Comparison of ENCODE assay signal across 15 cellular contexts in the genomic region with DNA sequence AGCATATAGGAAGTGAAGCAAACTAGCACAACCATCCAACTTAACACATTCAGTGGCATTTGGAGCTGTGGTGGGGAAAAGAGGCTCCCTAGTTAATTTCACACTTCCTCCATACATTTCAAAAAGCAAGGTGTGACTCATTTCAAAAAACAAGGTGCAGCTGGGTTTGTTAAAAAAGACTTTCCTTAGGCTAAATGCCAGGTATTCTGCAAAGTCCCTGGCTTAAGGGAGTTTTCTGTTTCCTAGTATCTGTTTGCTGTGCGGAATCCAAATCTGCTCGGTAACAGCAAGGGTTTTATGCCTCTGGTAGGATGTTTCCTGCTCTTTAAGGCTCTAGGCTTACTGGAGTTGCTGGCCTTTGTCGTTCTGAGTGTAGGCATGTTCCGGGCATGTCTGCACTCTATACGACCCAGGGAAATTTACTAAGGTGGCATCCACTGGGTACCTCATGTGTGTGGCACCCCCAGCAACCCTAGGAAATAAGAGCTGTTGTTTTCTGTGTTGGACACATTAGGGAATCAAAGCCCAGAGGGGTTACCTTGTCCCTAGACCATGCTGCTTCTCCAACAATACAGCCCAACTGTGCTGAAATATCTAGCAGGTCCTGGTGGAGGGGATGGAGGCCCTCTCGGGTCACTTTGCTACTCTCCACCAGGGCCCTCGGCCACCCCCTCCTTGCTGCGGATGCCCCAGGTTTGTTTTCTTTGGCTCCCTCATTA. TPM values are rescaled to one million over a fixed set of nuclear protein-coding genes. Genes with fewer than 3 reads are reported as not detected.
A peak's percentile ranks its signal among the peaks of the same experiment; 100 is the strongest.
DNase-seq lines count a peak whose midpoint lies in the region; ATAC-seq and TF ChIP-seq lines count a peak whose summit lies in the region.
"Had no signal": no experiment of that assay in that cellular context is flagged by ENCODE, and none has a peak within 500 bp of the region (broad histone marks: within the 10 kb centered on the region; RNA-seq: fewer than 3 reads in every experiment).

No MANE protein-coding gene starts in this region.

- H3K27me3 ChIP-seq in HUES6 (ENCODE audit: control insufficient read depth, insufficient read depth, low read length) (no peaks in the 10 kb centered on the region), foreskin keratinocyte (no peaks in the 10 kb centered on the region), thyroid gland (no peaks in the 10 kb centered on the region)
- H3K27me3 ChIP-seq: BE2C had no signal

- H3K36me3 Mint-ChIP-seq in activated T-cell treated with anti-CD3 and anti-CD28 coated beads, Interleukin-2, amount 50 U/mL, for 4 hours (ENCODE audit: insufficient read depth): no peaks in the 10 kb centered on the region
- H3K36me3 Mint-ChIP-seq: activated CD4-positive, alpha-beta memory T cell treated with anti-CD3 and anti-CD28 coated beads for 36 hours had no signal

- TF ChIP-seq CTCF in foreskin keratinocyte (conservative IDR thresholded peaks at IDR 0.05) (no peak), thyroid gland (IDR thresholded peaks at IDR 0.05) (no peak)

- H3K4me1 Mint-ChIP-seq in activated T-cell treated with anti-CD3 and anti-CD28 coated beads, Interleukin-2, amount 50 U/mL, for 4 hours (ENCODE audit: low read depth): no peaks in the 10 kb centered on the region

- H3K4me1 ChIP-seq in HUES6 (ENCODE audit: control insufficient read depth, insufficient read depth, low read length) (peaks cover 27% of the 10 kb centered on the region), foreskin keratinocyte (peaks cover 37% of the 10 kb centered on the region), thyroid gland (no peaks in the 10 kb centered on the region)

- no peaks in the 10 kb centered on the region for H3K9me3 Mint-ChIP-seq in activated T-cell treated with anti-CD3 and anti-CD28 coated beads, Interleukin-2, amount 50 U/mL, for 4 hours
- H3K9me3 Mint-ChIP-seq: activated CD4-positive, alpha-beta memory T cell treated with anti-CD3 and anti-CD28 coated beads for 36 hours had no signal

- H3K9me3 ChIP-seq in HUES6 (ENCODE audit: control insufficient read depth, insufficient read depth, low read depth, low read length) (no peaks in the 10 kb centered on the region), thyroid gland (no peaks in the 10 kb centered on the region)
- H3K9me3 ChIP-seq: BE2C had no signal

- no peak overlapping the region for H3K4me3 Mint-ChIP-seq in activated T-cell treated with anti-CD3 and anti-CD28 coated beads, Interleukin-2, amount 50 U/mL, for 4 hours
- H3K4me3 Mint-ChIP-seq: activated CD4-positive, alpha-beta memory T cell treated with anti-CD3 and anti-CD28 coated beads for 36 hours had no signal

- 81 to 83% methylated on average over 8 of the region's 8 CpGs for WGBS in thyroid gland, 2 donors

- H3K9ac ChIP-seq in HUES6 (ENCODE audit: low read length): peak overlapping the region; percentile 53

- H3K36me3 ChIP-seq in HUES6 (ENCODE audit: control insufficient read depth, insufficient read depth, low read length) (no peaks in the 10 kb centered on the region), thyroid gland (no peaks in the 10 kb centered on the region)
- H3K36me3 ChIP-seq: BE2C had no signal

- H3K27me3 Mint-ChIP-seq in activated T-cell treated with anti-CD3 and anti-CD28 coated beads, Interleukin-2, amount 50 U/mL, for 4 hours (ENCODE audit: low read depth): peaks cover 5% of the 10 kb centered on the region

- no peak overlapping the region for H3K4me3 ChIP-seq in HUES6 (ENCODE audit: low read depth, low read length)
- H3K4me3 ChIP-seq in thyroid gland (replicated peaks in 1 of 3): no peak overlapping the region
- H3K4me3 ChIP-seq: SK-N-MC had no signal

- H3K27ac ChIP-seq in HUES6 (ENCODE audit: low read depth, low read length) (peak overlapping the region; percentile 35; the same call in 1 of the 2 replicates), foreskin keratinocyte (peak overlapping the region; percentile 86), thyroid gland (no peak overlapping the region)
- H3K27ac ChIP-seq: SK-N-MC had no signal

- ATAC-seq in GM21529 (IDR thresholded peaks at IDR 0.05; ENCODE audit: unreplicated experiment): peak; percentile 36
- ATAC-seq in foreskin keratinocyte: peak; percentile 67
- no peak for ATAC-seq in activated T-cell treated with anti-CD3 and anti-CD28 coated beads, Interleukin-2, amount 50 U/mL, for 4 hours
- no peak for ATAC-seq in Right ventricle myocardium inferior

- intact Hi-C loops in thyroid gland (cut with DNase I) (no loop called here), Right ventricle myocardium inferior (cut with DNase I) (no loop called here)

- DNase-seq in DMS 273 treated with DMSO at 0.1 percent for 48 hours (lab: John Stamatoyannopoulos, UW): peak; percentile 58
- peak; percentile 91 to 93 for DNase-seq in foreskin keratinocyte
- DNase-seq in activated T-cell treated with anti-CD3 and anti-CD28 coated beads, Interleukin-2, amount 50 U/mL, for 4 hours: no peak
- no peak for DNase-seq in thyroid gland
- no peak for DNase-seq in Right ventricle myocardium inferior (ENCODE audit: missing footprints)
- DNase-seq in NCI-H446 (lab: John Stamatoyannopoulos, UW): no peak
- DNase-seq: activated CD4-positive, alpha-beta memory T cell treated with anti-CD3 and anti-CD28 coated beads for 36 hours; BE2C; HCEC 1CT; NCI-H510A had no signal

- TF ChIP-seq POLR2A in thyroid gland (IDR thresholded peaks at IDR 0.05): no peak

RNA-seq across cellular contexts. Expression of gene MSGN1, which starts 0.6 kb away (rescaled TPM):
- total RNA-seq in foreskin keratinocyte: not detected in 2 replicates
- not detected in 2 replicates for polyA plus RNA-seq in foreskin keratinocyte
- total RNA-seq in activated T-cell treated with anti-CD3 and anti-CD28 coated beads, Interleukin-2, amount 50 U/mL, for 4 hours: not detected
- total RNA-seq in thyroid gland: not detected
- not detected for total RNA-seq in Right ventricle myocardium inferior
- total RNA-seq: activated CD4-positive, alpha-beta memory T cell treated with anti-CD3 and anti-CD28 coated beads for 36 hours; epithelial cell of proximal tubule had no signal
- polyA plus RNA-seq: adipose tissue had no signal

Comparison
In these comparisons a context has a peak if more than half of its experiments do, and no peak if none do; other contexts are left out.
1. DNase-seq: peak in DMS 273 treated with DMSO at 0.1 percent for 48 hours (single experiment) and foreskin keratinocyte (2 of 2); none in activated T-cell treated with anti-CD3 and anti-CD28 coated beads, Interleukin-2, amount 50 U/mL, for 4 hours (single experiment), thyroid gland (0 of 2), Right ventricle myocardium inferior (single experiment) and NCI-H446 (0 of 2).
2. ATAC-seq: peak in GM21529 (single experiment) and foreskin keratinocyte (single experiment); none in activated T-cell treated with anti-CD3 and anti-CD28 coated beads, Interleukin-2, amount 50 U/mL, for 4 hours (0 of 2) and Right ventricle myocardium inferior (single experiment).
3. H3K27ac ChIP-seq: peak in HUES6 (single experiment) and foreskin keratinocyte (single experiment); none in thyroid gland (0 of 3).